12 cellular contexts compared by ENCODE assay signal in the genomic region with DNA sequence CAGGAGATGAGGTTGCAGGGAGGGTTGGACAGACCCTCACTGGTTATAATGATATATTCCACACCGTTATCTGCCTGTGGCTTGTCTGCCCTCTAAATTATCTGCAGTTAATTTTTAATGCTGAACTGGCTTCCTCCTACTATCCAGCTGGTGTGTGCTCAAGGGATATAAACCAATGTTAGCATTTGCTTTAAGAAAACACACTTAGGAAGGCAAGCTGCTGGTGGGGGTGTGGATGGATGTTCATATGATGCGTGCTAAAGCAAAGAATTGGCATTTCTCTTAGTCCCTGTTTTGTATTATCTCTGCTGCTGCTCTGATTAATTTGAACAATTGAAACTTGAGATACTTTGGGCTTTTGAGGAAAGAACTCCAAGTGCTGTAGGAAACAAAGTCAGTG.
DNase-seq lines count a peak whose midpoint lies in the region; ATAC-seq and TF ChIP-seq lines count a peak whose summit lies in the region.
"Had no signal": no experiment of that assay in that cellular context is flagged by ENCODE, and none has a peak within 500 bp of the region (broad histone marks: within the 10 kb centered on the region; RNA-seq: fewer than 3 reads in every experiment).

No MANE protein-coding gene starts in this region.

- ATAC-seq in T-helper 17 cell: no peak
- ATAC-seq: activated CD4-positive, CD25-positive, alpha-beta regulatory T cell treated with anti-CD3 and anti-CD28 coated beads, Interleukin-2, amount 50 U/mL, for 24 hours had no signal

- in situ Hi-C loops in transverse colon (cut with MboI; ENCODE audit: low pct_ligation_motif_present in 1 of 4, low pct_unique_long_range_greater_than_20kb in 1 of 4, low sequenced_read_pairs in 3 of 4): no loop called here

- DNase-seq in NCI-H2107 treated with DMSO at 0.1 percent for 48 hours (lab: John Stamatoyannopoulos, UW; ENCODE audit: unreplicated experiment): peak; percentile 28
- DNase-seq in NCI-H2107 (lab: John Stamatoyannopoulos, UW): no peak
- peak; percentile 88 for DNase-seq in NCI-H748 (lab: John Stamatoyannopoulos, UW; ENCODE audit: unreplicated experiment)
- DNase-seq in transverse colon: no peak
- DNase-seq in T-helper 17 cell: no peak
- no peak for DNase-seq in DMS114 treated with DMSO at 0.1 percent for 48 hours (lab: John Stamatoyannopoulos, UW; ENCODE audit: unreplicated experiment)
- DNase-seq in GF-D8 (lab: John Stamatoyannopoulos, UW): no peak
- DNase-seq: CD8-positive, alpha-beta memory T cell; testis had no signal

- peaks cover 57% of the 10 kb centered on the region for H3K27me3 Mint-ChIP-seq in T-helper 17 cell

- no peaks in the 10 kb centered on the region for H3K4me1 Mint-ChIP-seq in T-helper 17 cell
- H3K4me1 Mint-ChIP-seq: CD8-positive, alpha-beta memory T cell had no signal

- H3K9me3 ChIP-seq in transverse colon: no peaks in the 10 kb centered on the region
- H3K9me3 ChIP-seq in T-helper 17 cell (ENCODE audit: control insufficient read depth, low read length, poor library complexity, severe bottlenecking): no peaks in the 10 kb centered on the region
- H3K9me3 ChIP-seq: testis had no signal

- H3K36me3 Mint-ChIP-seq in T-helper 17 cell (ENCODE audit: low read depth): peaks cover 4% of the 10 kb centered on the region
- H3K36me3 Mint-ChIP-seq: CD8-positive, alpha-beta memory T cell had no signal

- H3K27ac Mint-ChIP-seq in T-helper 17 cell: no peak overlapping the region
- H3K27ac Mint-ChIP-seq: CD8-positive, alpha-beta memory T cell had no signal

- H3K4me1 ChIP-seq in transverse colon: peaks cover 0 to 20% (median 15%) of the 10 kb centered on the region in 4 donors

- no peak for TF ChIP-seq POLR2A in transverse colon (IDR thresholded peaks at IDR 0.05)

- H3K27ac ChIP-seq in layer of hippocampus (ENCODE audit: low read depth, low read length): peak overlapping the region; percentile 71
- H3K27ac ChIP-seq in transverse colon: peak overlapping the region in 3 of 4 donors; percentile 27 to 63 (median 45)
- H3K27ac ChIP-seq: testis had no signal

- no peak overlapping the region for H3K4me3 Mint-ChIP-seq in T-helper 17 cell
- H3K4me3 Mint-ChIP-seq: CD8-positive, alpha-beta memory T cell had no signal

- TF ChIP-seq CTCF in transverse colon (IDR thresholded peaks at IDR 0.05): no peak

- H3K4me3 ChIP-seq in transverse colon: no peak overlapping the region
- H3K4me3 ChIP-seq: lung, testis had no signal

- no peaks in the 10 kb centered on the region for H3K27me3 ChIP-seq in layer of hippocampus (ENCODE audit: control insufficient read depth, insufficient read depth, low read length)
- H3K27me3 ChIP-seq in transverse colon: no peaks in the 10 kb centered on the region
- H3K27me3 ChIP-seq: testis had no signal

- intact Hi-C loops in transverse colon (cut with DNase I; ENCODE audit: low total_unique reads): no loop called here

- no peak for TF ChIP-seq EP300 in transverse colon (IDR thresholded peaks at IDR 0.05; ENCODE audit: low read depth)

- WGBS in transverse colon (ENCODE audit: low coverage in 1 of 2), 2 donors: 38 to 56% methylated on average over 1 to 2 of the region's 2 CpGs

- no peaks in the 10 kb centered on the region for H3K36me3 ChIP-seq in transverse colon

Comparison
In these comparisons a context has a peak if more than half of its experiments do, and no peak if none do; other contexts are left out.
1. DNase-seq: peak in NCI-H2107 treated with DMSO at 0.1 percent for 48 hours (single experiment) and NCI-H748 (single experiment); none in NCI-H2107 (single experiment), transverse colon (single experiment), T-helper 17 cell (0 of 3), DMS114 treated with DMSO at 0.1 percent for 48 hours (single experiment) and GF-D8 (single experiment).